Comparison of ENCODE assay signal across 21 cellular contexts in the genomic region with DNA sequence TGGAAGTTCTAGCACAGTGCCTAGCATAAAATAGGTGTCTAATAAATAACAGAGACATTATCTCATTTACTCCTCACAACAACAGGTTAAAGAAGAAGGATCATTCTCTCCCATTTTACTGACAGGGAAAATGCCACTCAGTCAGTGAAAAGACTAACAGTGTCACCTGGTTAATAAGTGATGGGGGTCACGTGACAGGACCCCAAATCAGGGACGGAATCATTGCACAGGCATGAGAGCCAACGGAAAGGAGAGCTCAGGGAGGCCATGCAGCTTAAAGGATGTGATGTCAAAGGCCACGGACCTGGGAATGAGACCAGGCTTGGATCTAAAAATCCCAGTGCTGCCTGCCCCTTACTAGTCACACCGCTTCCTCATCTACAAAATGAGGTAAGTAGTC.
"Had no signal": no experiment of that assay in that cellular context is flagged by ENCODE, and none has a peak within 500 bp of the region (broad histone marks: within the 10 kb centered on the region; RNA-seq: fewer than 3 reads in every experiment).

No MANE protein-coding gene starts in this region.

- H3K9ac ChIP-seq: parathyroid adenoma had no signal

- H3K36me3 ChIP-seq: esophagus squamous epithelium, gastroesophageal sphincter, prostate gland, sigmoid colon, tibial nerve, upper lobe of right lung, vagina had no signal

- ATAC-seq: gastroesophageal sphincter; left colon; stimulated activated naive B cell treated with anti-CD40 and anti-IgM and Interleukin-4, amounts not matched to agents 10 μg/mL and 1 μg/mL and 100 μg/mL, for 72 hours; stimulated activated naive CD8-positive, alpha-beta T cell treated with anti-CD3 and anti-CD28 coated beads, Interleukin-15, amount 100 ng/mL, for 72 hours; upper lobe of right lung had no signal

- DNase-seq: esophagus squamous epithelium; foreskin fibroblast; kidney; left colon; naive B cell; retina; sigmoid colon; stimulated activated CD4-positive, alpha-beta T cell treated with anti-CD3 and anti-CD28 coated beads, Interleukin-2, amount 100 ng/mL, for 24 hours; stimulated activated CD4-positive, alpha-beta T cell treated with anti-CD3 and anti-CD28 coated beads, Interleukin-4, amount 100 ng/mL, for 4 hours; stimulated activated naive B cell treated with anti-CD40 and anti-IgM and Interleukin-4, amounts not matched to agents 10 μg/mL and 1 μg/mL and 100 μg/mL, for 72 hours; stimulated activated naive CD8-positive, alpha-beta T cell treated with anti-CD3 and anti-CD28 coated beads, Interleukin-15, amount 100 ng/mL, for 72 hours; testis; upper lobe of right lung had no signal

- H3K4me3 ChIP-seq: esophagus squamous epithelium, gastroesophageal sphincter, hepatocyte, prostate gland, sigmoid colon, skin epidermis, testis, tibial nerve, upper lobe of right lung, vagina had no signal

- H3K79me2 ChIP-seq: parathyroid adenoma had no signal

- H3K4me2 ChIP-seq: hepatocyte had no signal

- H3K4me1 ChIP-seq: esophagus squamous epithelium, parathyroid adenoma, prostate gland, testis, tibial nerve, upper lobe of right lung, vagina had no signal

- H3K9me3 ChIP-seq: esophagus squamous epithelium, gastroesophageal sphincter, prostate gland, sigmoid colon, testis, tibial nerve, upper lobe of right lung, vagina had no signal

- FAIRE-seq: colon, kidney had no signal

- H2AFZ ChIP-seq: hepatocyte, parathyroid adenoma had no signal

- H3K27me3 ChIP-seq: esophagus squamous epithelium, gastroesophageal sphincter, hepatocyte, sigmoid colon, testis, tibial nerve, upper lobe of right lung, vagina had no signal

- H3K27ac ChIP-seq: esophagus squamous epithelium, gastroesophageal sphincter, hepatocyte, parathyroid adenoma, prostate gland, sigmoid colon, skin epidermis, testis, tibial nerve, upper lobe of right lung, vagina had no signal
